In the genomic region with DNA sequence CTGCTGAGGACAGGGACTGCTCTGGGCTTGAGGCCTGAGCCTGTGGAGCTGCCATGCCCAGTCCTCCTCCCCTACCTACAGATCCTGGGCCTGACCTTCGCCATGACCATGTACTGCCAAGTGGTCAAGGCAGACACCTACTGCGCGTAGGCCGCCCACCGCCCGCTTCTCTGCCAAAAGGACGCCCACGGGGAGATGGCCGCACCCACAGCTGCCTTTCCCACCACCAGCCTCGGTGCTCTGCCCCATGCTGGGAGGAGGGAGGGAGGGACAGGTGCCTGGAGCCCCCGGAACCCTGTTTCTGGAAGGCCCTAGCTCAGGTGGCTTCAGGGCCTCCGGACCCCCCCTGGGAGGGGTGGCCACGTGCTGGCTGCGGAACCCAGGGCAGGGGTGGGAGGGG, we compare ENCODE assay signal across 21 cellular contexts. TPM values are rescaled to one million over a fixed set of nuclear protein-coding genes. Genes with fewer than 3 reads are reported as not detected.
DNase-seq lines count a peak whose midpoint lies in the region; ATAC-seq, FAIRE-seq and TF ChIP-seq lines count a peak whose summit lies in the region.
"Had no signal": no experiment of that assay in that cellular context is flagged by ENCODE, and none has a peak within 500 bp of the region (broad histone marks: within the 10 kb centered on the region; RNA-seq: fewer than 3 reads in every experiment).

No MANE protein-coding gene starts in this region.

- DNase-seq in K562 (ENCODE audit: extremely low read depth in 1 of 4, low spot score in 3 of 4), result no peak
- DNase-seq in neuronal stem cell (ENCODE audit: low spot score), result no peak
- DNase-seq in NCI-H526 (lab: John Stamatoyannopoulos, UW), result no peak
- no peak for DNase-seq in activated CD4-positive, alpha-beta T cell treated with anti-CD3 and anti-CD28 coated beads, Interleukin-2, amount 10 ng/mL, durations not matched to agents 24 days and 14 days
- DNase-seq: C1 segment of cervical spinal cord; CD4-positive, alpha-beta memory T cell; COR-L47; H9; HFFc6; IMR-90; MM.1S; NCI-H2029 treated with DMSO at 0.1 percent for 48 hours; NCI-H446 treated with DMSO at 0.1 percent for 48 hours; NCI-H526 treated with DMSO at 0.1 percent for 48 hours; SJCRH30 had no signal

- POLR2A ChIA-PET in HEK293 (lab: Yijun Ruan, JAX), result no interaction called here
- POLR2A ChIA-PET in K562 (lab: Yijun Ruan, JAX), result interaction anchor here (0.6 to 1.8 kb wide), 2 partner anchors 9 to 47 kb away, joined by 4 to 5 read pairs; no protein-coding TSS in a partner anchor

- peaks cover 5% of the 10 kb centered on the region for H3K9me1 ChIP-seq in K562 (ENCODE audit: control insufficient read depth, insufficient read depth, low read length)

- no peak for TF ChIP-seq EP300 in K562 (IDR thresholded peaks at IDR 0.05; ENCODE audit: low read length)

- no TSS peak for BruUV-seq in K562 (replicated peaks; lab: Mats Ljungman, UMichigan)

- no peak overlapping the region for H3K9ac ChIP-seq in K562 (ENCODE audit: insufficient read depth in 1 of 2, low read depth in 2 of 2, low read length in 2 of 2)
- no peak overlapping the region for H3K9ac ChIP-seq in neuronal stem cell (ENCODE audit: low read depth, low read length, poor library complexity)
- H3K9ac ChIP-seq: KMS-11 had no signal

- no peak overlapping the region for H4K8ac ChIP-seq in neuronal stem cell (ENCODE audit: low read depth, low read length)

- H3K9me3 ChIP-seq in HEK293 (ENCODE audit: control insufficient read depth, insufficient read depth, low read depth, low read length), result no peaks in the 10 kb centered on the region
- H3K9me3 ChIP-seq in K562 (replicated peaks; ENCODE audit: control insufficient read depth, insufficient read depth, low read depth, low read length), result no peaks in the 10 kb centered on the region
- no peaks in the 10 kb centered on the region for H3K9me3 ChIP-seq in neuronal stem cell (replicated peaks in 1 of 2; ENCODE audit: control insufficient read depth in 2 of 2, insufficient read depth in 1 of 2, low read depth in 1 of 2, low read length in 2 of 2)
- H3K9me3 ChIP-seq: SJCRH30 had no signal

- no peak overlapping the region for H3K27ac ChIP-seq in HEK293 (ENCODE audit: extremely low read depth, low read depth, low read length)
- H3K27ac ChIP-seq in K562 (ENCODE audit: extremely low read depth, low read depth, low read length), result no peak overlapping the region
- no peak overlapping the region for H3K27ac ChIP-seq in neuronal stem cell (replicated peaks; ENCODE audit: low read length)
- H3K27ac ChIP-seq: KMS-11, SJCRH30 had no signal

- no peak overlapping the region for H2AK5ac ChIP-seq in neuronal stem cell (ENCODE audit: low read depth, low read length)

- H3K27me3 ChIP-seq in K562 (ENCODE audit: control insufficient read depth in 2 of 2, insufficient read depth in 2 of 2, low read length in 2 of 2) (no peaks in the 10 kb centered on the region), neuronal stem cell (ENCODE audit: control insufficient read depth in 3 of 3, insufficient read depth in 3 of 3, low read depth in 1 of 3, low read length in 3 of 3) (no peaks in the 10 kb centered on the region)
- H3K27me3 ChIP-seq: SJCRH30 had no signal

- no peak overlapping the region for H3K18ac ChIP-seq in neuronal stem cell (ENCODE audit: low read length)

- H3K27ac Mint-ChIP-seq in activated CD4-positive, alpha-beta T cell treated with anti-CD3 and anti-CD28 coated beads, Interleukin-2, amount 10 ng/mL, durations not matched to agents 24 days and 14 days, result no peak overlapping the region
- H3K27ac Mint-ChIP-seq: CD4-positive, alpha-beta memory T cell; HFFc6 had no signal

- H3K27me3 Mint-ChIP-seq in activated CD4-positive, alpha-beta T cell treated with anti-CD3 and anti-CD28 coated beads, Interleukin-2, amount 10 ng/mL, durations not matched to agents 24 days and 14 days, result no peaks in the 10 kb centered on the region
- H3K27me3 Mint-ChIP-seq: CD4-positive, alpha-beta memory T cell had no signal

- H3K4me3 ChIP-seq in HEK293 (ENCODE audit: low read depth, low read length), result no peak overlapping the region
- no peak overlapping the region for H3K4me3 ChIP-seq in K562
- no peak overlapping the region for H3K4me3 ChIP-seq in neuronal stem cell (ENCODE audit: low read length in 2 of 2)
- H3K4me3 ChIP-seq: SJCRH30 had no signal

- no peaks in the 10 kb centered on the region for H3K36me3 Mint-ChIP-seq in activated CD4-positive, alpha-beta T cell treated with anti-CD3 and anti-CD28 coated beads, Interleukin-2, amount 10 ng/mL, durations not matched to agents 24 days and 14 days (ENCODE audit: low read depth)
- H3K36me3 Mint-ChIP-seq: CD4-positive, alpha-beta memory T cell had no signal

- no peak for TF ChIP-seq POLR2A in K562 (conservative IDR thresholded peaks at IDR 0.05)

- H3K4me2 ChIP-seq in K562 (ENCODE audit: insufficient read depth, low read length) (no peak overlapping the region), neuronal stem cell (ENCODE audit: insufficient read depth, low read length, poor library complexity, severe bottlenecking) (no peak overlapping the region)
- H3K4me2 ChIP-seq: KMS-11 had no signal

- H3K79me1 ChIP-seq in neuronal stem cell (ENCODE audit: low read depth, low read length), result peaks cover 5% of the 10 kb centered on the region

- peak overlapping the region; percentile 55 for H3K23ac ChIP-seq in neuronal stem cell (ENCODE audit: low read depth, low read length, poor library complexity)

- no peak overlapping the region for H2BK15ac ChIP-seq in neuronal stem cell (ENCODE audit: low read length)

- FAIRE-seq in K562 (lab: Jason Lieb, UNC), result no peak
- FAIRE-seq: G401.6 had no signal

- H3K79me2 ChIP-seq in K562 (ENCODE audit: control insufficient read depth, insufficient read depth, low read length), result no peaks in the 10 kb centered on the region

- peaks cover 21% of the 10 kb centered on the region for H4K20me1 ChIP-seq in K562 (replicated peaks; ENCODE audit: control insufficient read depth, insufficient read depth, low read length)

- intact Hi-C loops in K562 (cut with micrococcal nuclease), result no loop called here
- intact Hi-C loops in activated CD4-positive, alpha-beta T cell treated with anti-CD3 and anti-CD28 coated beads, Interleukin-2, amount 10 ng/mL, durations not matched to agents 24 days and 14 days (cut with micrococcal nuclease), result no loop called here

- H3K9me3 Mint-ChIP-seq in activated CD4-positive, alpha-beta T cell treated with anti-CD3 and anti-CD28 coated beads, Interleukin-2, amount 10 ng/mL, durations not matched to agents 24 days and 14 days, result no peaks in the 10 kb centered on the region
- H3K9me3 Mint-ChIP-seq: CD4-positive, alpha-beta memory T cell; H9; HFFc6 had no signal

- H3K4me1 ChIP-seq in HEK293 (ENCODE audit: control insufficient read depth, insufficient read depth, low read length) (no peaks in the 10 kb centered on the region), K562 (replicated peaks in 1 of 2; ENCODE audit: control insufficient read depth in 2 of 2, insufficient read depth in 2 of 2, low read length in 2 of 2) (peaks cover 8 to 92% of the 10 kb centered on the region in 2 experiments), neuronal stem cell (ENCODE audit: control insufficient read depth in 2 of 2, insufficient read depth in 1 of 2, low read depth in 1 of 2, low read length in 2 of 2) (peaks cover 7 to 17% of the 10 kb centered on the region in 2 donors)

- no peak overlapping the region for H3K14ac ChIP-seq in neuronal stem cell (ENCODE audit: low read length)

- peak overlapping the region; percentile 47 for H2BK120ac ChIP-seq in neuronal stem cell (ENCODE audit: low read depth, low read length)

- no peak overlapping the region for H2BK5ac ChIP-seq in neuronal stem cell (ENCODE audit: low read length)

- ATAC-seq in K562 (no peak), HG03097 (IDR thresholded peaks at IDR 0.05; ENCODE audit: low FRiP score, unreplicated experiment) (no peak)
- ATAC-seq: Right ventricle myocardium inferior, SK-N-SH treated with all-trans-retinoic acid at 6 μM for 48 hours had no signal

- TF ChIP-seq CTCF in HEK293 (tag by site-specific recombination; IDR thresholded peaks at IDR 0.05) (no peak), K562 (IDR thresholded peaks at IDR 0.05 in 2 of 3, conservative IDR thresholded peaks at IDR 0.05 in 1 of 3; ENCODE audit: insufficient read depth in 2 of 3, low read depth in 1 of 3, low read length in 3 of 3) (no peak)

- no peak overlapping the region for H3K4ac ChIP-seq in neuronal stem cell (ENCODE audit: low read length)

- in situ Hi-C loops in K562 (cut with MboI), result no loop called here

- TF ChIP-seq RAD21 in K562 (CRISPR knock-in tag; conservative IDR thresholded peaks at IDR 0.05 in 1 of 2, IDR thresholded peaks at IDR 0.05 in 1 of 2), result no peak

- H3K36me3 ChIP-seq in HEK293 (ENCODE audit: control insufficient read depth in 2 of 2, insufficient read depth in 1 of 2, low read length in 2 of 2) (peaks cover 0 to 33% of the 10 kb centered on the region in 2 experiments; a peak in 1 of 3 replicates), K562 (ENCODE audit: control insufficient read depth, insufficient read depth, low read length) (peaks cover 25% of the 10 kb centered on the region; the same call in 1 of the 3 replicates), neuronal stem cell (replicated peaks in 1 of 2; ENCODE audit: control insufficient read depth in 2 of 2, insufficient read depth in 2 of 2, low read length in 2 of 2) (peaks cover 4 to 46% of the 10 kb centered on the region in 2 donors)
- H3K36me3 ChIP-seq: SJCRH30 had no signal

- 65% methylated on average over 8 of the region's 14 CpGs for WGBS in K562 (ENCODE audit: insufficient coverage, low coverage, missing lambda C conversion rate)
- no CpG with 5 or more reads among the region's 14 CpGs for WGBS in neuronal stem cell (ENCODE audit: extremely low coverage in 2 of 2, insufficient read length in 2 of 2, insufficient replicate concordance in 1 of 2), 2 donors

- CTCF ChIA-PET in HEK293 (lab: Yijun Ruan, JAX), result no interaction called here
- CTCF ChIA-PET in K562 (lab: Yijun Ruan, JAX; ENCODE audit: low intra/inter-chr PET ratio), result no interaction called here

- no peak overlapping the region for H4K91ac ChIP-seq in neuronal stem cell (ENCODE audit: low read depth, low read length, poor library complexity)

- H2BK12ac ChIP-seq in neuronal stem cell (ENCODE audit: low read length), result no peak overlapping the region

- no peak overlapping the region for H2AFZ ChIP-seq in K562 (ENCODE audit: low read depth, low read length)
- H2AFZ ChIP-seq in neuronal stem cell (ENCODE audit: low read length), result no peak overlapping the region

- no peak overlapping the region for H3K4me3 Mint-ChIP-seq in activated CD4-positive, alpha-beta T cell treated with anti-CD3 and anti-CD28 coated beads, Interleukin-2, amount 10 ng/mL, durations not matched to agents 24 days and 14 days
- H3K4me3 Mint-ChIP-seq: CD4-positive, alpha-beta memory T cell; H9 had no signal

- no peaks in the 10 kb centered on the region for H3K4me1 Mint-ChIP-seq in activated CD4-positive, alpha-beta T cell treated with anti-CD3 and anti-CD28 coated beads, Interleukin-2, amount 10 ng/mL, durations not matched to agents 24 days and 14 days
- H3K4me1 Mint-ChIP-seq: CD4-positive, alpha-beta memory T cell had no signal

RNA-seq across cellular contexts. Expression of gene TSPAN4, which starts 23.8 kb away (rescaled TPM):
- total RNA-seq in K562 (2011; cell fraction: chromatin; rRNA removed; ENCODE audit: low replicate concordance), result 19.4 and 74.3 TPM in 2 replicates
- total RNA-seq in K562 (2011; cell fraction: nucleolus; rRNA removed), result 78.6 and 92.9 TPM in 2 replicates
- 32.7 and 41.1 TPM in 2 replicates for total RNA-seq in K562 (2011; cell fraction: nucleoplasm; rRNA removed)
- total RNA-seq in K562 (2014; rRNA removed) (23.1 and 40.5 TPM in 2 replicates), K562 (2014; rRNA removed; fragmentation: Illumina TruSeq; extraction: Trizol) (2.3 and 3.8 TPM in 2 replicates), K562 (2015; rRNA removed; fragmentation: Illumina TruSeq; extraction: Trizol) (15.7 and 16.7 TPM in 2 replicates), K562 (2021) (27.6 and 28.3 TPM in 2 replicates)
- polyA plus RNA-seq in K562 (2011; rRNA removed) (21.5 and 42.1 TPM in 2 replicates), K562 (2014; fragmentation: Illumina TruSeq; extraction: Trizol) (5.6 and 19.8 TPM in 2 replicates), K562 (2014; fragmentation: Nextera tagmentation; extraction: Ambion mirVana) (1 to 10 TPM in 1 of 2 experiments, under 1 TPM in 1; 0.07 to 2.4 TPM), K562 (2014; rRNA removed) (31.0 and 33.0 TPM in 2 replicates)
- polyA plus RNA-seq in K562 (2011; cell fraction: cytosol; rRNA removed), result 46.2 and 103 TPM in 2 replicates
- 108 and 187 TPM in 2 replicates for polyA plus RNA-seq in K562 (2011; cell fraction: nucleus; rRNA removed)
- polyA plus RNA-seq in K562 (2012), result 26.1 and 35.7 TPM in 2 replicates
- 6.9 and 10.4 TPM in 2 replicates for polyA minus RNA-seq in K562 (2011; rRNA and poly(A)+ RNA removed)
- polyA minus RNA-seq in K562 (2011; cell fraction: cytosol; rRNA and poly(A)+ RNA removed), result 27.9 and 34.5 TPM in 2 replicates
- polyA minus RNA-seq in K562 (2011; cell fraction: nucleus; rRNA and poly(A)+ RNA removed), result 18.6 and 21.2 TPM in 2 replicates
- 39.4 TPM for polyA plus RNA-seq in neuronal stem cell (2013, experiment 1 of 2)
- polyA plus RNA-seq in neuronal stem cell (2013, experiment 2 of 2), result 35.6 TPM
- 14.8 and 15.1 TPM in 2 replicates for total RNA-seq in activated CD4-positive, alpha-beta T cell treated with anti-CD3 and anti-CD28 coated beads, Interleukin-2, amount 10 ng/mL, durations not matched to agents 24 days and 14 days

RNA-seq across cellular contexts. Expression of gene POLR2L, which starts 24.2 kb away (rescaled TPM):
- 11.3 and 43.7 TPM in 2 replicates for total RNA-seq in K562 (2011; cell fraction: chromatin; rRNA removed; ENCODE audit: low replicate concordance)
- 55.9 and 78.4 TPM in 2 replicates for total RNA-seq in K562 (2011; cell fraction: nucleolus; rRNA removed)
- total RNA-seq in K562 (2011; cell fraction: nucleoplasm; rRNA removed), result 39.7 and 45.6 TPM in 2 replicates
- total RNA-seq in K562 (2014; rRNA removed) (688 and 1,043 TPM in 2 replicates), K562 (2014; rRNA removed; fragmentation: Illumina TruSeq; extraction: Trizol) (21.4 and 38.3 TPM in 2 replicates), K562 (2015; rRNA removed; fragmentation: Illumina TruSeq; extraction: Trizol) (170 and 171 TPM in 2 replicates), K562 (2021) (217 and 237 TPM in 2 replicates)
- polyA plus RNA-seq in K562 (2011; rRNA removed) (40.7 and 91.6 TPM in 2 replicates), K562 (2014; fragmentation: Illumina TruSeq; extraction: Trizol) (48.1 and 191 TPM in 2 replicates), K562 (2014; fragmentation: Nextera tagmentation; extraction: Ambion mirVana) (100 to 1,000 TPM in 1 of 2 experiments, 10 to 100 TPM in 1; 97.7 to 108 TPM), K562 (2014; rRNA removed) (350 and 635 TPM in 2 replicates)
- 76.1 and 201 TPM in 2 replicates for polyA plus RNA-seq in K562 (2011; cell fraction: cytosol; rRNA removed)
- 112 and 200 TPM in 2 replicates for polyA plus RNA-seq in K562 (2011; cell fraction: nucleus; rRNA removed)
- polyA plus RNA-seq in K562 (2012), result 226 and 569 TPM in 2 replicates
- 35.2 and 74.3 TPM in 2 replicates for polyA minus RNA-seq in K562 (2011; rRNA and poly(A)+ RNA removed)
- 127 and 132 TPM in 2 replicates for polyA minus RNA-seq in K562 (2011; cell fraction: cytosol; rRNA and poly(A)+ RNA removed)
- 29.1 and 33.3 TPM in 2 replicates for polyA minus RNA-seq in K562 (2011; cell fraction: nucleus; rRNA and poly(A)+ RNA removed)
- 129 TPM for polyA plus RNA-seq in neuronal stem cell (2013, experiment 1 of 2)
- 129 TPM for polyA plus RNA-seq in neuronal stem cell (2013, experiment 2 of 2)
- 113 and 117 TPM in 2 replicates for total RNA-seq in activated CD4-positive, alpha-beta T cell treated with anti-CD3 and anti-CD28 coated beads, Interleukin-2, amount 10 ng/mL, durations not matched to agents 24 days and 14 days

RNA-seq across cellular contexts. Expression of gene CD151, which starts 33.7 kb away (rescaled TPM):
- total RNA-seq in K562 (2011; cell fraction: chromatin; rRNA removed; ENCODE audit: low replicate concordance), result 104 and 449 TPM in 2 replicates
- 583 and 614 TPM in 2 replicates for total RNA-seq in K562 (2011; cell fraction: nucleolus; rRNA removed)
- 235 and 299 TPM in 2 replicates for total RNA-seq in K562 (2011; cell fraction: nucleoplasm; rRNA removed)
- total RNA-seq in K562 (2014; rRNA removed) (141 and 185 TPM in 2 replicates), K562 (2014; rRNA removed; fragmentation: Illumina TruSeq; extraction: Trizol) (40.0 and 65.9 TPM in 2 replicates), K562 (2015; rRNA removed; fragmentation: Illumina TruSeq; extraction: Trizol) (121 and 140 TPM in 2 replicates), K562 (2021) (187 and 189 TPM in 2 replicates)
- polyA plus RNA-seq in K562 (2011; rRNA removed) (179 and 218 TPM in 2 replicates), K562 (2014; fragmentation: Illumina TruSeq; extraction: Trizol) (95.6 and 190 TPM in 2 replicates), K562 (2014; fragmentation: Nextera tagmentation; extraction: Ambion mirVana) (1 to 10 TPM; 2.3 to 6.5 TPM), K562 (2014; rRNA removed) (187 and 238 TPM in 2 replicates)
- polyA plus RNA-seq in K562 (2011; cell fraction: cytosol; rRNA removed), result 332 and 568 TPM in 2 replicates
- polyA plus RNA-seq in K562 (2011; cell fraction: nucleus; rRNA removed), result 363 and 514 TPM in 2 replicates
- polyA plus RNA-seq in K562 (2012), result 181 and 228 TPM in 2 replicates
- polyA minus RNA-seq in K562 (2011; rRNA and poly(A)+ RNA removed), result 64.7 and 146 TPM in 2 replicates
- polyA minus RNA-seq in K562 (2011; cell fraction: cytosol; rRNA and poly(A)+ RNA removed), result 86.1 and 96.6 TPM in 2 replicates
- 94.5 and 98.4 TPM in 2 replicates for polyA minus RNA-seq in K562 (2011; cell fraction: nucleus; rRNA and poly(A)+ RNA removed)
- polyA plus RNA-seq in neuronal stem cell (2013, experiment 1 of 2), result 74.1 TPM
- 74.3 TPM for polyA plus RNA-seq in neuronal stem cell (2013, experiment 2 of 2)
- total RNA-seq in activated CD4-positive, alpha-beta T cell treated with anti-CD3 and anti-CD28 coated beads, Interleukin-2, amount 10 ng/mL, durations not matched to agents 24 days and 14 days, result 81.0 and 87.3 TPM in 2 replicates

RNA-seq across cellular contexts. Expression of gene CRACR2B, which starts 38.8 kb away (rescaled TPM):
- 32.8 and 134 TPM in 2 replicates for total RNA-seq in K562 (2011; cell fraction: chromatin; rRNA removed; ENCODE audit: low replicate concordance)
- total RNA-seq in K562 (2011; cell fraction: nucleolus; rRNA removed), result 116 and 120 TPM in 2 replicates
- total RNA-seq in K562 (2011; cell fraction: nucleoplasm; rRNA removed), result 53.6 and 58.1 TPM in 2 replicates
- total RNA-seq in K562 (2014; rRNA removed), result 19.7 and 21.9 TPM in 2 replicates
- 0.86 and 2.3 TPM in 2 replicates for total RNA-seq in K562 (2014; rRNA removed; fragmentation: Illumina TruSeq; extraction: Trizol)
- total RNA-seq in K562 (2015; rRNA removed; fragmentation: Illumina TruSeq; extraction: Trizol), result 5.8 and 6.0 TPM in 2 replicates
- total RNA-seq in K562 (2021), result 29.0 and 35.7 TPM in 2 replicates
- 5.7 and 15.1 TPM in 2 replicates for polyA plus RNA-seq in K562 (2011; rRNA removed)
- 5.8 and 17.5 TPM in 2 replicates for polyA plus RNA-seq in K562 (2011; cell fraction: cytosol; rRNA removed)
- 229 and 325 TPM in 2 replicates for polyA plus RNA-seq in K562 (2011; cell fraction: nucleus; rRNA removed)
- 22.7 and 54.8 TPM in 2 replicates for polyA plus RNA-seq in K562 (2012)
- polyA plus RNA-seq in K562 (2014; fragmentation: Illumina TruSeq; extraction: Trizol), result 7.2 and 13.1 TPM in 2 replicates
- polyA plus RNA-seq in K562 (2014; fragmentation: Nextera tagmentation; extraction: Ambion mirVana), result under 1 TPM; 0.10 to 0.13 TPM
- polyA plus RNA-seq in K562 (2014; rRNA removed), result 40.7 and 51.0 TPM in 2 replicates
- 0.84 and 1.6 TPM in 2 replicates for polyA minus RNA-seq in K562 (2011; rRNA and poly(A)+ RNA removed)
- 5.2 and 6.3 TPM in 2 replicates for polyA minus RNA-seq in K562 (2011; cell fraction: cytosol; rRNA and poly(A)+ RNA removed)
- polyA minus RNA-seq in K562 (2011; cell fraction: nucleus; rRNA and poly(A)+ RNA removed), result 24.2 and 30.4 TPM in 2 replicates
- polyA plus RNA-seq in neuronal stem cell (2013, experiment 1 of 2), result 12.4 TPM
- polyA plus RNA-seq in neuronal stem cell (2013, experiment 2 of 2), result 11.8 TPM
- total RNA-seq in activated CD4-positive, alpha-beta T cell treated with anti-CD3 and anti-CD28 coated beads, Interleukin-2, amount 10 ng/mL, durations not matched to agents 24 days and 14 days, result 1.5 and 3.0 TPM in 2 replicates
- polyA plus RNA-seq: CD4-positive, alpha-beta memory T cell had no signal

RNA-seq across cellular contexts. Expression of gene CHID1, which starts 44.1 kb away (rescaled TPM):
- total RNA-seq in K562 (2011; cell fraction: chromatin; rRNA removed; ENCODE audit: low replicate concordance), result 131 and 294 TPM in 2 replicates
- 219 and 240 TPM in 2 replicates for total RNA-seq in K562 (2011; cell fraction: nucleolus; rRNA removed)
- 152 and 195 TPM in 2 replicates for total RNA-seq in K562 (2011; cell fraction: nucleoplasm; rRNA removed)
- total RNA-seq in K562 (2014; rRNA removed), result 39.8 and 54.6 TPM in 2 replicates
- 14.2 and 22.4 TPM in 2 replicates for total RNA-seq in K562 (2014; rRNA removed; fragmentation: Illumina TruSeq; extraction: Trizol)
- 35.6 and 35.8 TPM in 2 replicates for total RNA-seq in K562 (2015; rRNA removed; fragmentation: Illumina TruSeq; extraction: Trizol)
- total RNA-seq in K562 (2021), result 108 and 114 TPM in 2 replicates
- polyA plus RNA-seq in K562 (2011; rRNA removed), result 46.0 and 56.3 TPM in 2 replicates
- 80.3 and 118 TPM in 2 replicates for polyA plus RNA-seq in K562 (2011; cell fraction: cytosol; rRNA removed)
- polyA plus RNA-seq in K562 (2011; cell fraction: nucleus; rRNA removed), result 57.2 and 75.5 TPM in 2 replicates
- polyA plus RNA-seq in K562 (2012), result 82.8 and 102 TPM in 2 replicates
- 67.7 and 81.6 TPM in 2 replicates for polyA plus RNA-seq in K562 (2014; fragmentation: Illumina TruSeq; extraction: Trizol)
- 10 to 100 TPM; 15.1 to 29.6 TPM for polyA plus RNA-seq in K562 (2014; fragmentation: Nextera tagmentation; extraction: Ambion mirVana)
- 57.8 and 70.5 TPM in 2 replicates for polyA plus RNA-seq in K562 (2014; rRNA removed)
- polyA minus RNA-seq in K562 (2011; rRNA and poly(A)+ RNA removed), result 48.8 and 59.6 TPM in 2 replicates
- 54.2 and 58.6 TPM in 2 replicates for polyA minus RNA-seq in K562 (2011; cell fraction: cytosol; rRNA and poly(A)+ RNA removed)
- 29.0 and 29.1 TPM in 2 replicates for polyA minus RNA-seq in K562 (2011; cell fraction: nucleus; rRNA and poly(A)+ RNA removed)
- 42.0 TPM for polyA plus RNA-seq in neuronal stem cell (2013, experiment 1 of 2)
- polyA plus RNA-seq in neuronal stem cell (2013, experiment 2 of 2), result 43.9 TPM
- 99.7 and 109 TPM in 2 replicates for total RNA-seq in activated CD4-positive, alpha-beta T cell treated with anti-CD3 and anti-CD28 coated beads, Interleukin-2, amount 10 ng/mL, durations not matched to agents 24 days and 14 days
